Comparison of ENCODE assay signal across 9 cellular contexts in genomic region chr11:113114452-113115027, GRCh38.
DNase-seq lines count a peak whose midpoint lies in the region; ATAC-seq and TF ChIP-seq lines count a peak whose summit lies in the region.
"Had no signal": no experiment of that assay in that cellular context is flagged by ENCODE, and none has a peak within 500 bp of the region (broad histone marks: within the 10 kb centered on the region; RNA-seq: fewer than 3 reads in every experiment).

No MANE protein-coding gene starts in this region.

- no peak overlapping the region for H3K27ac Mint-ChIP-seq in stimulated activated effector memory CD8-positive, alpha-beta T cell treated with anti-CD3 and anti-CD28 coated beads, Interleukin-12 subunit alpha, Interleukin-12 subunit beta, amount 100 ng/mL, for 72 hours
- H3K27ac Mint-ChIP-seq: stimulated activated naive CD8-positive, alpha-beta T cell treated with anti-CD3 and anti-CD28 coated beads, Interleukin-15, Interleukin-2, amounts not matched to agents 100 ng/mL and 50 ng/mL, for 24 hours had no signal

- H3K4me1 Mint-ChIP-seq in stimulated activated effector memory CD8-positive, alpha-beta T cell treated with anti-CD3 and anti-CD28 coated beads, Interleukin-12 subunit alpha, Interleukin-12 subunit beta, amount 100 ng/mL, for 72 hours: peaks cover 5% of the 10 kb centered on the region

- no peak overlapping the region for H3K4me3 Mint-ChIP-seq in stimulated activated effector memory CD8-positive, alpha-beta T cell treated with anti-CD3 and anti-CD28 coated beads, Interleukin-12 subunit alpha, Interleukin-12 subunit beta, amount 100 ng/mL, for 72 hours
- H3K4me3 Mint-ChIP-seq: stimulated activated naive CD8-positive, alpha-beta T cell treated with anti-CD3 and anti-CD28 coated beads, Interleukin-15, Interleukin-2, amounts not matched to agents 100 ng/mL and 50 ng/mL, for 24 hours had no signal

- no peak overlapping the region for H3K27ac ChIP-seq in 22Rv1

- DNase-seq in NCI-H2227 (lab: John Stamatoyannopoulos, UW; ENCODE audit: unreplicated experiment) (peak; percentile 49), astrocyte of the spinal cord (ENCODE audit: low read depth, low spot score) (peak; percentile 64), iris pigment epithelial cell (ENCODE audit: low read depth) (peak; percentile 71), 8988T (no peak)
- DNase-seq in stimulated activated effector memory CD8-positive, alpha-beta T cell treated with anti-CD3 and anti-CD28 coated beads, Interleukin-12 subunit alpha, Interleukin-12 subunit beta, amount 100 ng/mL, for 72 hours (ENCODE audit: low spot score in 2 of 2): no peak

- in situ Hi-C loops in astrocyte of the spinal cord (cut with HindIII; ENCODE audit: low sequenced_read_pairs): no loop called here

- no peaks in the 10 kb centered on the region for H3K9me3 Mint-ChIP-seq in stimulated activated effector memory CD8-positive, alpha-beta T cell treated with anti-CD3 and anti-CD28 coated beads, Interleukin-12 subunit alpha, Interleukin-12 subunit beta, amount 100 ng/mL, for 72 hours
- H3K9me3 Mint-ChIP-seq: stimulated activated naive CD8-positive, alpha-beta T cell treated with anti-CD3 and anti-CD28 coated beads, Interleukin-15, Interleukin-2, amounts not matched to agents 100 ng/mL and 50 ng/mL, for 24 hours had no signal

- TF ChIP-seq CTCF in 22Rv1 (IDR thresholded peaks at IDR 0.05) (peak; percentile 38; the same call in 1 of the 2 replicates), GM12873 (IDR thresholded peaks at IDR 0.05; ENCODE audit: insufficient read depth, low read depth, low read length, missing control alignments) (peak; percentile 54), astrocyte of the spinal cord (IDR thresholded peaks at IDR 0.05; ENCODE audit: low read depth, low read length) (peak; percentile 88)

- H3K4me3 ChIP-seq in astrocyte of the spinal cord (ENCODE audit: low read depth, low read length): no peak overlapping the region

- H3K36me3 Mint-ChIP-seq in stimulated activated effector memory CD8-positive, alpha-beta T cell treated with anti-CD3 and anti-CD28 coated beads, Interleukin-12 subunit alpha, Interleukin-12 subunit beta, amount 100 ng/mL, for 72 hours: no peaks in the 10 kb centered on the region

- ATAC-seq in stimulated activated effector memory CD8-positive, alpha-beta T cell treated with anti-CD3 and anti-CD28 coated beads, Interleukin-12 subunit alpha, Interleukin-12 subunit beta, amount 100 ng/mL, for 72 hours: peak; percentile 57
- ATAC-seq in GM21825 (IDR thresholded peaks at IDR 0.05; ENCODE audit: unreplicated experiment): no peak

Comparison
In these comparisons a context has a peak if more than half of its experiments do, and no peak if none do; other contexts are left out.
1. CTCF ChIP-seq: peak in every context shown above with its lines; median percentile 88 in astrocyte of the spinal cord; 54 in GM12873; 38 in 22Rv1.
2. DNase-seq: peak in NCI-H2227 (single experiment), astrocyte of the spinal cord (single experiment) and iris pigment epithelial cell (single experiment); none in stimulated activated effector memory CD8-positive, alpha-beta T cell treated with anti-CD3 and anti-CD28 coated beads, Interleukin-12 subunit alpha, Interleukin-12 subunit beta, amount 100 ng/mL, for 72 hours (0 of 2) and 8988T (single experiment).